ENCODE assay signal across 21 cellular contexts in the genomic region with DNA sequence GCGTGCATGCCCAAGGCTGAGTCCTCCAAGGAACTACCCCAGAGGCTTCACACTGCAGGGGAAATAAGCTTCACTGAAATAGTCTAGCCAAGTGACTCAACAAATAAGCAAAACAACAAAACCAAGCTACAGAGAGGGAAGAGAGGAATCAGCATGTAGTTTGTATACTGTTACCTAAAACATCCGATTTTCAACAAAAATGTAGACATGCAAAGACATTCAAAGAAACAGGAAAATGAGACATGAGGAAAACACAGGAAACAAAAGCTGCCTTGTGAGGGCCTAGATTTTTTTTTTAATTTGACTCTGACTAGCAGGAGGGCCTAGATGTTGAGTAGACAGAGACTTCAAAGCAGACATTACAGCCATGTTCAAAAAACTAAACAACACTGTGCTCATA. TPM values are rescaled to one million over a fixed set of nuclear protein-coding genes. Genes with fewer than 3 reads are reported as not detected.
"Had no signal": no experiment of that assay in that cellular context is flagged by ENCODE, and none has a peak within 500 bp of the region (broad histone marks: within the 10 kb centered on the region; RNA-seq: fewer than 3 reads in every experiment).

No MANE protein-coding gene starts in this region.

- H3K36me3 ChIP-seq: adrenal gland, esophagus muscularis mucosa, neutrophil, thoracic aorta, upper lobe of left lung had no signal

- H3K27ac ChIP-seq: adrenal gland, esophagus muscularis mucosa, hepatocyte, neutrophil, thoracic aorta, upper lobe of left lung had no signal

- H3K4me3 Mint-ChIP-seq: activated CD4-positive, alpha-beta T cell treated with anti-CD3 and anti-CD28 coated beads, Interleukin-2, amount 10 ng/mL, durations not matched to agents 24 days and 14 days; activated CD8-positive, alpha-beta T cell treated with anti-CD3 and anti-CD28 coated beads for 36 hours; activated T-cell treated with anti-CD3 and anti-CD28 coated beads, Interleukin-2, amount 50 U/mL, for 4 hours; memory B cell; naive thymus-derived CD4-positive, alpha-beta T cell; stimulated activated effector memory CD8-positive, alpha-beta T cell treated with anti-CD3 and anti-CD28 coated beads, Interleukin-12 subunit alpha, Interleukin-12 subunit beta, amount 100 ng/mL, for 72 hours had no signal

- ATAC-seq: activated CD8-positive, alpha-beta T cell treated with anti-CD3 and anti-CD28 coated beads for 36 hours; activated naive CD4-positive, alpha-beta T cell treated with anti-CD3 and anti-CD28 coated beads, Interleukin-2, amount 50 U/mL, for 72 hours; activated T-cell treated with anti-CD3 and anti-CD28 coated beads, Interleukin-2, amount 50 U/mL, for 4 hours; naive thymus-derived CD4-positive, alpha-beta T cell; stimulated activated effector memory CD8-positive, alpha-beta T cell treated with anti-CD3 and anti-CD28 coated beads, Interleukin-12 subunit alpha, Interleukin-12 subunit beta, amount 100 ng/mL, for 72 hours had no signal

- H3K27ac Mint-ChIP-seq: activated CD4-positive, alpha-beta T cell treated with anti-CD3 and anti-CD28 coated beads, Interleukin-2, amount 10 ng/mL, durations not matched to agents 24 days and 14 days; activated CD8-positive, alpha-beta T cell treated with anti-CD3 and anti-CD28 coated beads for 36 hours; activated naive CD4-positive, alpha-beta T cell treated with anti-CD3 and anti-CD28 coated beads, Interleukin-2, amount 50 U/mL, for 72 hours; memory B cell; naive thymus-derived CD4-positive, alpha-beta T cell; stimulated activated effector memory CD8-positive, alpha-beta T cell treated with anti-CD3 and anti-CD28 coated beads, Interleukin-12 subunit alpha, Interleukin-12 subunit beta, amount 100 ng/mL, for 72 hours had no signal

- H3K27me3 ChIP-seq: adrenal gland, hepatocyte, neutrophil, upper lobe of left lung had no signal

- H3K4me1 ChIP-seq: adrenal gland, esophagus muscularis mucosa, upper lobe of left lung had no signal

- H3K9me3 Mint-ChIP-seq: activated CD4-positive, alpha-beta T cell treated with anti-CD3 and anti-CD28 coated beads, Interleukin-2, amount 10 ng/mL, durations not matched to agents 24 days and 14 days; activated CD8-positive, alpha-beta T cell treated with anti-CD3 and anti-CD28 coated beads for 36 hours; activated naive CD4-positive, alpha-beta T cell treated with anti-CD3 and anti-CD28 coated beads, Interleukin-2, amount 50 U/mL, for 72 hours; activated T-cell treated with anti-CD3 and anti-CD28 coated beads, Interleukin-2, amount 50 U/mL, for 4 hours; stimulated activated effector memory CD8-positive, alpha-beta T cell treated with anti-CD3 and anti-CD28 coated beads, Interleukin-12 subunit alpha, Interleukin-12 subunit beta, amount 100 ng/mL, for 72 hours had no signal

- DNase-seq: activated CD4-positive, alpha-beta T cell treated with anti-CD3 and anti-CD28 coated beads, Interleukin-2, amount 10 ng/mL, durations not matched to agents 24 days and 14 days; activated CD8-positive, alpha-beta T cell treated with anti-CD3 and anti-CD28 coated beads for 36 hours; activated effector memory CD4-positive, alpha-beta T cell treated with anti-CD3 and anti-CD28 coated beads, Interleukin-2, amount 50 U/mL, for 16 hours; activated T-cell treated with anti-CD3 and anti-CD28 coated beads, Interleukin-2, amount 50 U/mL, for 4 hours; adrenal gland; naive thymus-derived CD4-positive, alpha-beta T cell; retina; stimulated activated CD4-positive, alpha-beta T cell treated with anti-CD3 and anti-CD28 coated beads, Interleukin-4, amount 100 ng/mL, for 24 hours; upper lobe of left lung had no signal

- H3K27me3 Mint-ChIP-seq: activated CD8-positive, alpha-beta T cell treated with anti-CD3 and anti-CD28 coated beads for 36 hours had no signal

- H3K36me3 Mint-ChIP-seq: activated naive CD4-positive, alpha-beta T cell treated with anti-CD3 and anti-CD28 coated beads, Interleukin-2, amount 50 U/mL, for 72 hours; memory B cell; naive thymus-derived CD4-positive, alpha-beta T cell; stimulated activated effector memory CD8-positive, alpha-beta T cell treated with anti-CD3 and anti-CD28 coated beads, Interleukin-12 subunit alpha, Interleukin-12 subunit beta, amount 100 ng/mL, for 72 hours had no signal

- H3K9me3 ChIP-seq: adrenal gland, esophagus muscularis mucosa, neutrophil, thoracic aorta, upper lobe of left lung had no signal

- H3K4me1 Mint-ChIP-seq: activated CD4-positive, alpha-beta T cell treated with anti-CD3 and anti-CD28 coated beads, Interleukin-2, amount 10 ng/mL, durations not matched to agents 24 days and 14 days; memory B cell; naive thymus-derived CD4-positive, alpha-beta T cell; stimulated activated effector memory CD8-positive, alpha-beta T cell treated with anti-CD3 and anti-CD28 coated beads, Interleukin-12 subunit alpha, Interleukin-12 subunit beta, amount 100 ng/mL, for 72 hours had no signal

- H3K4me3 ChIP-seq: adrenal gland, esophagus muscularis mucosa, hepatocyte, thoracic aorta, upper lobe of left lung had no signal

RNA-seq across cellular contexts. Expression of gene KIF25, which starts 16.6 kb away (rescaled TPM):
- total RNA-seq: activated CD4-positive, alpha-beta T cell treated with anti-CD3 and anti-CD28 coated beads, Interleukin-2, amount 10 ng/mL, durations not matched to agents 24 days and 14 days; activated CD8-positive, alpha-beta T cell treated with anti-CD3 and anti-CD28 coated beads for 36 hours; activated naive CD4-positive, alpha-beta T cell treated with anti-CD3 and anti-CD28 coated beads, Interleukin-2, amount 50 U/mL, for 72 hours; activated T-cell treated with anti-CD3 and anti-CD28 coated beads, Interleukin-2, amount 50 U/mL, for 4 hours; adrenal gland; glomerular endothelial cell; liver; posterior vena cava; skeletal muscle tissue; T-helper 1 cell treated with Interleukin-12 subunit alpha and Interleukin-12 subunit beta and Interleukin-4 antibody, amounts not matched to agents 30 ng/mL and 1 ng/mL, for 36 hours; thoracic aorta had no signal
- polyA plus RNA-seq: hepatocyte; naive thymus-derived CD4-positive, alpha-beta T cell had no signal
